In genomic region chr4:38323141-38323634, GRCh38 we compare ENCODE assay signal across 13 cellular contexts.
DNase-seq lines count a peak whose midpoint lies in the region; ATAC-seq and TF ChIP-seq lines count a peak whose summit lies in the region.
"Had no signal": no experiment of that assay in that cellular context is flagged by ENCODE, and none has a peak within 500 bp of the region (broad histone marks: within the 10 kb centered on the region; RNA-seq: fewer than 3 reads in every experiment).

No MANE protein-coding gene starts in this region.

- ATAC-seq in GM18505 (IDR thresholded peaks at IDR 0.05; ENCODE audit: unreplicated experiment) (no peak), GM21390 (IDR thresholded peaks at IDR 0.05; ENCODE audit: unreplicated experiment) (no peak), HG02840 (IDR thresholded peaks at IDR 0.05; ENCODE audit: low FRiP score, unreplicated experiment) (no peak)

- H3K9me3 ChIP-seq in SK-N-MC (ENCODE audit: low read depth, low read length), result no peaks in the 10 kb centered on the region
- no peaks in the 10 kb centered on the region for H3K9me3 ChIP-seq in fibroblast of lung (ENCODE audit: control insufficient read depth, insufficient read depth, low read depth, low read length)

- DNase-seq in SK-N-MC (ENCODE audit: low read depth, low spot score), result peak; percentile 64
- peak; percentile 68 to 77 for DNase-seq in fibroblast of lung (ENCODE audit: low read depth in 2 of 2)
- no peak for DNase-seq in activated gamma-delta T cell treated with Interleukin-2 at 50 U/mL for 16 hours
- no peak for DNase-seq in NCI-H1092 (lab: John Stamatoyannopoulos, UW)
- DNase-seq: activated CD4-positive, CD25-positive, alpha-beta regulatory T cell treated with anti-CD3 and anti-CD28 coated beads, Interleukin-2, amount 50 U/mL, for 72 hours; DMS79 treated with DMSO at 0.1 percent for 48 hours; effector CD4-positive, alpha-beta T cell; Kasumi-1; NCI-H2081 treated with DMSO at 0.1 percent for 48 hours had no signal

- H3K4me2 ChIP-seq in fibroblast of lung (ENCODE audit: extremely low read depth, insufficient read depth, low read length), result no peak overlapping the region

- no peaks in the 10 kb centered on the region for H4K20me1 ChIP-seq in fibroblast of lung (ENCODE audit: control insufficient read depth, extremely low read depth, insufficient read depth, low read length)

- peak; percentile 42 for TF ChIP-seq POLR2A in GM18505 (IDR thresholded peaks at IDR 0.05; ENCODE audit: borderline replicate concordance, extremely low read depth, insufficient read depth, insufficient read length)

- H3K4me3 ChIP-seq in ACC112 (ENCODE audit: low read depth, low read length), result no peak overlapping the region
- peak overlapping the region; percentile 66 for H3K4me3 ChIP-seq in SK-N-MC
- H3K4me3 ChIP-seq in fibroblast of lung (replicated peaks in 1 of 4; ENCODE audit: control extremely low read depth in 1 of 4, insufficient read depth in 1 of 4, low read depth in 3 of 4, low read length in 4 of 4), result no peak overlapping the region

- no peak overlapping the region for H2AFZ ChIP-seq in ACC112 (ENCODE audit: low read length, unreplicated experiment)
- H2AFZ ChIP-seq in fibroblast of lung (ENCODE audit: low read length), result no peak overlapping the region

- H3K79me2 ChIP-seq in ACC112 (ENCODE audit: control insufficient read depth, insufficient read depth, low read length, unreplicated experiment), result no peaks in the 10 kb centered on the region
- no peaks in the 10 kb centered on the region for H3K79me2 ChIP-seq in fibroblast of lung (ENCODE audit: control insufficient read depth, insufficient read depth, low read length)

- H3K27me3 ChIP-seq in ACC112 (ENCODE audit: insufficient read depth, low read length), result no peaks in the 10 kb centered on the region
- no peaks in the 10 kb centered on the region for H3K27me3 ChIP-seq in fibroblast of lung (ENCODE audit: control insufficient read depth, insufficient read depth, low read length)

- no peak for TF ChIP-seq CTCF in fibroblast of lung (conservative IDR thresholded peaks at IDR 0.05 in 1 of 2, IDR thresholded peaks at IDR 0.05 in 1 of 2; ENCODE audit: low read depth in 1 of 2, low read length in 2 of 2)

- H3K36me3 ChIP-seq in ACC112 (ENCODE audit: insufficient read depth, low read length) (no peaks in the 10 kb centered on the region), SK-N-MC (ENCODE audit: insufficient read depth, low read length) (no peaks in the 10 kb centered on the region), fibroblast of lung (ENCODE audit: control insufficient read depth, insufficient read depth, low read length) (no peaks in the 10 kb centered on the region)

- H3K27ac ChIP-seq in ACC112 (ENCODE audit: low read depth, low read length), result 0 out of 2 replicates have a peak overlapping the region, but pooled peaks have one; percentile 27
- peak overlapping the region; percentile 78; the same call in 1 of the 2 replicates for H3K27ac ChIP-seq in SK-N-MC
- no peak overlapping the region for H3K27ac ChIP-seq in fibroblast of lung (ENCODE audit: insufficient read depth, low read length)

- H3K4me1 ChIP-seq in ACC112 (ENCODE audit: control insufficient read depth, insufficient read depth, low read length, unreplicated experiment) (peaks cover 23% of the 10 kb centered on the region), fibroblast of lung (ENCODE audit: control insufficient read depth, extremely low read depth, insufficient read depth, low read length) (peaks cover 5% of the 10 kb centered on the region)

- H3K9ac ChIP-seq in SK-N-MC (ENCODE audit: insufficient read length) (no peak overlapping the region), fibroblast of lung (ENCODE audit: insufficient read depth, low read length) (no peak overlapping the region)

Comparison
In these comparisons a context has a peak if more than half of its experiments do, and no peak if none do; other contexts are left out.
1. DNase-seq: peak in SK-N-MC (single experiment) and fibroblast of lung (2 of 2); none in activated gamma-delta T cell treated with Interleukin-2 at 50 U/mL for 16 hours (single experiment) and NCI-H1092 (single experiment).